24 cellular contexts compared by ENCODE assay signal in the genomic region with DNA sequence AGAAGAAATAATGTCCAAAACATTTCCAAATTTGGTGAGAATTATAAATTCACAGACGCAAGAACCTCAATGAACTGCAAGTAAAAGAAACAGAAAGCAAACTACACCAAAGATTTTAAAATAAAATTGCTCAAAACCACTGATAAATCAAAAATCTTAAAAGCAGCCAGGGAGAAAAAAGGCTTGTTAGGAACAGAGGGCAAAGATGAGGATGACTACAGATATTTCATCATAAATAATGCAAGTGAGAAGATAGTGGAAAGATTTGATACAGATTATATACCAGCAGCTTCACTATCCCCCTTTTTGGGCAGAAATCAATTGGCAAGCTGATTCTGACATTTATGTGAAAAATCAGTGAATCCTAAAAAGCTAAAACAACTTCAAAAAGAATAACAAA. TPM values are rescaled to one million over a fixed set of nuclear protein-coding genes. Genes with fewer than 3 reads are reported as not detected.
"Had no signal": no experiment of that assay in that cellular context is flagged by ENCODE, and none has a peak within 500 bp of the region (broad histone marks: within the 10 kb centered on the region; RNA-seq: fewer than 3 reads in every experiment).

No MANE protein-coding gene starts in this region.

- H3K4me1 ChIP-seq: esophagus squamous epithelium, gastrocnemius medialis, heart right ventricle, left lung, lower lobe of right lung had no signal

- ATAC-seq: effector memory CD8-positive, alpha-beta T cell; esophagus mucosa; gastrocnemius medialis; heart right ventricle; left cardiac atrium; left lung; left ventricle myocardium superior; lower lobe of right lung; mucosa of descending colon; naive thymus-derived CD8-positive, alpha-beta T cell had no signal

- H3K27me3 ChIP-seq: esophagus squamous epithelium, gastrocnemius medialis, heart right ventricle, left lung had no signal

- H3K4me3 ChIP-seq: esophagus squamous epithelium, gastrocnemius medialis, heart right ventricle, left lung, lower lobe of right lung, mucosa of descending colon had no signal

- H3K9me3 ChIP-seq: esophagus squamous epithelium, gastrocnemius medialis, lower lobe of right lung, mucosa of descending colon had no signal

- DNase-seq: cortex of kidney; effector CD8-positive, alpha-beta T cell; effector memory CD8-positive, alpha-beta T cell; endodermal cell; erythroblast; esophagus squamous epithelium; foreskin fibroblast; foreskin melanocyte; gastrocnemius medialis; glutamatergic neuron; head of caudate nucleus; heart right ventricle; hippocampal formation; left cardiac atrium; left lung; left ventricle myocardium superior; lower lobe of right lung; mesenchymal stem cell; mucosa of descending colon; naive B cell; naive thymus-derived CD8-positive, alpha-beta T cell had no signal

- H3K27ac ChIP-seq: epithelial cell of prostate, esophagus squamous epithelium, gastrocnemius medialis, heart right ventricle, left lung, lower lobe of right lung had no signal

- H3K36me3 ChIP-seq: esophagus squamous epithelium, gastrocnemius medialis, heart right ventricle, left lung, lower lobe of right lung had no signal

RNA-seq across cellular contexts. Expression of gene ASXL3, which starts 10.3 kb away (rescaled TPM):
- total RNA-seq: myocyte; naive thymus-derived CD8-positive, alpha-beta T cell had no signal
